Comparison of ENCODE assay signal across 1 cellular context in the genomic region with DNA sequence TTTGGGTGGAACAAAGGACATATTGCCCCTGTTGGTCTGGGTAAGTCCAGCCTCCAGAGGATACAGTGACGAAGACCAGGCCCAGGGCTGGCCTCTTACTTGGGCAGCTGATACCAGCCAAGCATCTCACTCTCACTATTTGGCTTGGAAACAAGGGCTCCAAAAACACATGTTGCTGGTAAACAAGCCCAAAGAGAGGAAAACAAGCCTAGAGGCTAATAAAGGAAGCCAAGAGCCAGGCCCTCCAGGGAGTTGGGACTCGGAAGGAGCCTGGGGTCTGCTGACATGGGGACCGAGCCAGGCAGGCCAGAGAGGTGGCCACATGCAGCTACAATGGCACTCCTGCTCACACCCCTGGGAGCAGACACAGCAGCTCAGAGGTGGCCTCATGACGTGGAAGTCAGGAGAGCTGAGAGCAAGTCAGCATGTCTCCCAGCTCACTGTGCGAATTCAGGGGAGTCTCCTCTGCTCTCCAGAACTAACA.
TF ChIP-seq lines count a peak whose summit lies in the region.

No MANE protein-coding gene starts in this region.

TF ChIP-seq in SK-N-SH treated with all-trans-retinoic acid at 6 μM for 48 hours, 23 proteins besides CTCF, POLR2A, EP300 and RAD21 (continued from another document):
- TF ChIP-seq ZNF565 (CRISPR knock-in tag; conservative IDR thresholded peaks at IDR 0.05; ENCODE audit: low read depth): no peak
- TF ChIP-seq SNAI2 (CRISPR knock-in tag; IDR thresholded peaks at IDR 0.05): no peak
- no peak for TF ChIP-seq ARNTL (CRISPR knock-in tag; IDR thresholded peaks at IDR 0.05; ENCODE audit: borderline replicate concordance, low read depth)
- TF ChIP-seq RARB (CRISPR knock-in tag; IDR thresholded peaks at IDR 0.05): no peak
- TF ChIP-seq PPARA (CRISPR knock-in tag; IDR thresholded peaks at IDR 0.05; ENCODE audit: borderline replicate concordance): no peak
